ENCODE assay signal across 8 cellular contexts in the genomic region with DNA sequence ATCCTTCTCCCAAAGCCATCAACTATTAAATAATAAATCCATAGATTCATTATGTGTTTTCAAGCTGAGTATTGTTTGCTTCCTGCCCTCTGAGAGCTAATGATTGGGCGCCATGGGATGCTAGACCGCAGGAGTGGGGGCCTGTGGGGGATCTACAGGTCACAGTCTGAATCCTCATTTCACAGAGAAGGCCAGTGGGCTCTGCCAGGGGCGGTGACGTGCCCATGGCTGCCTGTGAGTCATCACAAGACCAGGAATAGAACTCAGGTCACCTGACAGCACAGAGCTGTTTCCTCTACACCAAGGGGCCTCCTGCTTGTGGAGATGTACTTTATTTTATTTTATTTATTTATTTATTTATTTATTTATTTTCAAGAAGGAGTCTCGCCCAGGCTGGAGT. TPM values are rescaled to one million over a fixed set of nuclear protein-coding genes. Genes with fewer than 3 reads are reported as not detected.
DNase-seq lines count a peak whose midpoint lies in the region; ATAC-seq and TF ChIP-seq lines count a peak whose summit lies in the region.

No MANE protein-coding gene starts in this region.

- POLR2A ChIA-PET in A673 (lab: Charles Lee; ENCODE audit: low non-redundant PET), result no interaction called here

- H3K27me3 Mint-ChIP-seq in T-helper 17 cell (no peaks in the 10 kb centered on the region), type B pancreatic cell (no peaks in the 10 kb centered on the region)

- H3K36me3 Mint-ChIP-seq in T-helper 17 cell (ENCODE audit: low read depth) (peaks cover 5% of the 10 kb centered on the region), type B pancreatic cell (no peaks in the 10 kb centered on the region)

- CTCF ChIA-PET in A673 (lab: Charles Lee), result no interaction called here

- H3K4me1 Mint-ChIP-seq in T-helper 17 cell (peaks cover 71% of the 10 kb centered on the region), type B pancreatic cell (ENCODE audit: unreplicated experiment) (peaks cover 26% of the 10 kb centered on the region)

- H3K9me3 ChIP-seq in A673 (ENCODE audit: low read depth, low read length, poor library complexity, severe bottlenecking) (no peaks in the 10 kb centered on the region), T-helper 17 cell (ENCODE audit: control insufficient read depth, low read length, poor library complexity, severe bottlenecking) (no peaks in the 10 kb centered on the region), lower lobe of right lung (no peaks in the 10 kb centered on the region), stomach (no peaks in the 10 kb centered on the region)

- H3K27me3 ChIP-seq in A673 (replicated peaks; ENCODE audit: insufficient read depth, low read depth, low read length, poor library complexity) (no peaks in the 10 kb centered on the region), lower lobe of right lung (ENCODE audit: low read depth) (no peaks in the 10 kb centered on the region), stomach (no peaks in the 10 kb centered on the region)

- H3K27ac Mint-ChIP-seq in T-helper 17 cell, result peak overlapping the region; percentile 98
- H3K27ac Mint-ChIP-seq in type B pancreatic cell, result no peak overlapping the region

- H3K27ac ChIP-seq in A673 (ENCODE audit: low read depth, low read length, poor library complexity, severe bottlenecking) (no peak overlapping the region), caudate nucleus (ENCODE audit: low read depth, low read length) (peak overlapping the region; percentile 90), lower lobe of right lung (peak overlapping the region; percentile 87), stomach (peak overlapping the region; percentile 69 to 97 (median 95))

- TF ChIP-seq POLR2A in stomach (IDR thresholded peaks at IDR 0.05), result no peak

- DNase-seq in A673 (ENCODE audit: low spot score) (peak; percentile 19), H4 (ENCODE audit: low spot score) (peak; percentile 94), T-helper 17 cell (peak in 1 of 3 donors; percentile 49), caudate nucleus (lab: John Stamatoyannopoulos, UW) (peak in 27 of 61 donors; percentile 11 to 69 (median 37)), lower lobe of right lung (peak; percentile 84), stomach (peak; percentile 72), type B pancreatic cell (ENCODE audit: extremely low spot score, unreplicated experiment) (no peak), NCI-H345 (lab: John Stamatoyannopoulos, UW) (no peak)

- H3K4me1 ChIP-seq in A673 (ENCODE audit: insufficient read depth, low read length, poor library complexity, severe bottlenecking) (peaks cover 17% of the 10 kb centered on the region), lower lobe of right lung (peaks cover 77% of the 10 kb centered on the region), stomach (peaks cover 77 to 100% (median 90%) of the 10 kb centered on the region in 4 donors)

- H3K4me3 ChIP-seq in A673 (ENCODE audit: low read depth, low read length, poor library complexity, severe bottlenecking) (no peak overlapping the region), lower lobe of right lung (no peak overlapping the region), stomach (no peak overlapping the region)

- H3K36me3 ChIP-seq in A673 (ENCODE audit: insufficient read depth, low read length, poor library complexity, severe bottlenecking) (no peaks in the 10 kb centered on the region), lower lobe of right lung (no peaks in the 10 kb centered on the region), stomach (no peaks in the 10 kb centered on the region)

- BruUV-seq in A673 (replicated peaks; lab: Mats Ljungman, UMichigan), result no TSS peak

- peak; percentile 40 for TF ChIP-seq EP300 in stomach (IDR thresholded peaks at IDR 0.05)

- no peak for TF ChIP-seq CTCF in A673 (conservative IDR thresholded peaks at IDR 0.05; ENCODE audit: low read depth, low read length)
- TF ChIP-seq CTCF in lower lobe of right lung (IDR thresholded peaks at IDR 0.05), result no peak
- no peak for TF ChIP-seq CTCF in stomach (IDR thresholded peaks at IDR 0.05)
- no peak for TF ChIP-seq CTCF in type B pancreatic cell (conservative IDR thresholded peaks at IDR 0.05)

- intact Hi-C loops in A673 (cut with micrococcal nuclease; ENCODE audit: unreplicated experiment), result no loop called here
- intact Hi-C loops in lower lobe of right lung (cut with DNase I), result no loop called here
- intact Hi-C loops in stomach (cut with DNase I; ENCODE audit: low total_unique reads), result no loop called here

- H3K9me3 Mint-ChIP-seq in type B pancreatic cell, result no peaks in the 10 kb centered on the region

- peak overlapping the region; percentile 89 for H3K4me3 Mint-ChIP-seq in T-helper 17 cell
- H3K4me3 Mint-ChIP-seq in type B pancreatic cell, result no peak overlapping the region

- ATAC-seq in T-helper 17 cell, result peak; percentile 68
- peak; percentile 69 to 75 for ATAC-seq in lower lobe of right lung

- 41 to 57% (median 49%) methylated on average over 5 of the region's 5 CpGs for WGBS in stomach, 5 donors

RNA-seq across cellular contexts. Expression of gene IL6R, which starts 15.0 kb away (rescaled TPM):
- total RNA-seq in A673 (2021) (1.6 and 1.9 TPM in 2 replicates), T-helper 17 cell (10 to 100 TPM; 72.8 to 79.0 TPM), lower lobe of right lung (48.5 TPM), stomach (10 to 100 TPM; 12.7 to 73.9 (median 37.4) TPM), type B pancreatic cell (ENCODE audit: low replicate concordance) (7.8 and 12.5 TPM in 2 replicates)
- 6.6 and 7.3 TPM in 2 replicates for total RNA-seq in H4 (2014; rRNA removed; shearing (Covaris generic))
- 1 to 10 TPM; 1.9 to 4.1 (median 4.0) TPM for polyA plus RNA-seq in stomach

Comparison
In these comparisons a context has a peak if more than half of its experiments do, and no peak if none do; other contexts are left out.
1. DNase-seq: peak in A673 (single experiment), H4 (single experiment), lower lobe of right lung (single experiment) and stomach (single experiment); none in type B pancreatic cell (single experiment) and NCI-H345 (single experiment).